9 cellular contexts compared by ENCODE assay signal in genomic region chr1:61337471-61337870, GRCh38.
DNase-seq lines count a peak whose midpoint lies in the region; ATAC-seq and TF ChIP-seq lines count a peak whose summit lies in the region.
"Had no signal": no experiment of that assay in that cellular context is flagged by ENCODE, and none has a peak within 500 bp of the region (broad histone marks: within the 10 kb centered on the region; RNA-seq: fewer than 3 reads in every experiment).

No MANE protein-coding gene starts in this region.

- H3K9ac ChIP-seq in Loucy (ENCODE audit: low read depth, low read length, poor library complexity, severe bottlenecking), result no peak overlapping the region
- peak overlapping the region in 1 of 2 donors; percentile 22 for H3K9ac ChIP-seq in liver (ENCODE audit: low read depth in 1 of 2, low read length in 2 of 2)

- intact Hi-C loops in stomach (cut with DNase I; ENCODE audit: low total_unique reads), result no loop called here

- H3K27ac ChIP-seq in cingulate gyrus (ENCODE audit: low read depth, low read length) (peak overlapping the region; percentile 21), liver (ENCODE audit: low read depth in 1 of 2, low read length in 2 of 2) (peak overlapping the region; percentile 61 to 72), stomach (peak overlapping the region in 4 of 5 donors; percentile 73 to 81 (median 78))

- TF ChIP-seq CTCF in Loucy (conservative IDR thresholded peaks at IDR 0.05; ENCODE audit: low read length) (no peak), liver (IDR thresholded peaks at IDR 0.05; ENCODE audit: low read depth, low read length, missing input control) (no peak), stomach (IDR thresholded peaks at IDR 0.05) (peak in 1 of 7 experiments; percentile 1), foreskin fibroblast (IDR thresholded peaks at IDR 0.05; ENCODE audit: low read depth, low read length) (no peak)

- 71% methylated on average over 1 of the region's 1 CpG for whole genome bisulfite sequencing in liver
- WGBS in stomach, 5 donors, result 27 to 57% (median 43%) methylated on average over 1 of the region's 1 CpG

- H3K9me2 ChIP-seq in Loucy (replicated peaks; ENCODE audit: low read depth, low read length), result no peaks in the 10 kb centered on the region

- DNase-seq in stomach (no peak), GM19238 (ENCODE audit: insufficient read length, low spot score) (no peak), foreskin fibroblast (no peak)
- DNase-seq: activated CD8-positive, alpha-beta memory T cell treated with anti-CD3 and anti-CD28 coated beads, Interleukin-2, amount 50 U/mL, for 4 hours had no signal

- no peaks in the 10 kb centered on the region for H3K36me3 ChIP-seq in Loucy (ENCODE audit: insufficient read depth, low read length)
- H3K36me3 ChIP-seq in liver (ENCODE audit: control insufficient read depth in 4 of 4, insufficient read depth in 3 of 4, low read depth in 1 of 4, low read length in 3 of 4), result peaks cover 0 to 3% (median 0%) of the 10 kb centered on the region in 4 donors
- H3K36me3 ChIP-seq in stomach, result peaks cover 0 to 3% (median 0%) of the 10 kb centered on the region in 4 donors

- no peak for TF ChIP-seq RAD21 in liver (IDR thresholded peaks at IDR 0.05)

- no peaks in the 10 kb centered on the region for H4K20me1 ChIP-seq in Loucy (ENCODE audit: insufficient read depth, low read length, poor library complexity, severe bottlenecking)

- no peak for TF ChIP-seq EP300 in stomach (IDR thresholded peaks at IDR 0.05)

- H3K4me1 ChIP-seq in Loucy (ENCODE audit: insufficient read depth, low read length, poor library complexity, severe bottlenecking) (no peaks in the 10 kb centered on the region), liver (ENCODE audit: control insufficient read depth in 4 of 4, insufficient read depth in 4 of 4, low read length in 3 of 4) (peaks cover 2 to 46% (median 24%) of the 10 kb centered on the region in 4 donors), stomach (peaks cover 13 to 40% (median 23%) of the 10 kb centered on the region in 4 donors)

- no peaks in the 10 kb centered on the region for H3K79me2 ChIP-seq in Loucy (ENCODE audit: insufficient read depth, low read length)

- no peak for TF ChIP-seq POLR2A in stomach (IDR thresholded peaks at IDR 0.05)

- no peaks in the 10 kb centered on the region for H3K9me3 ChIP-seq in Loucy (ENCODE audit: insufficient read depth, low read depth, low read length)
- no peaks in the 10 kb centered on the region for H3K9me3 ChIP-seq in liver (ENCODE audit: control insufficient read depth in 4 of 4, low read length in 3 of 4)
- H3K9me3 ChIP-seq in stomach, result no peaks in the 10 kb centered on the region

- H2AFZ ChIP-seq in Loucy (ENCODE audit: low read length), result 0 out of 2 replicates have a peak overlapping the region, but pooled peaks have one; percentile 11

- H3K4me2 ChIP-seq in Loucy (ENCODE audit: low read depth, low read length, poor library complexity, severe bottlenecking), result no peak overlapping the region

- ATAC-seq in HG02885 (IDR thresholded peaks at IDR 0.05; ENCODE audit: poor library complexity, unreplicated experiment) (no peak), HG02970 (IDR thresholded peaks at IDR 0.05; ENCODE audit: low FRiP score, unreplicated experiment) (no peak)

- no peaks in the 10 kb centered on the region for H3F3A ChIP-seq in Loucy (ENCODE audit: low read depth)

- H3K4me3 ChIP-seq in Loucy (ENCODE audit: low read length, poor library complexity, severe bottlenecking), result no peak overlapping the region
- H3K4me3 ChIP-seq in liver (ENCODE audit: low read depth in 1 of 3, low read length in 3 of 3), result no peak overlapping the region
- H3K4me3 ChIP-seq in stomach, result no peak overlapping the region
- H3K4me3 ChIP-seq in foreskin fibroblast (ENCODE audit: low read depth in 1 of 2, low read length in 2 of 2), result peak overlapping the region in 1 of 2 donors; percentile 12

- H3K27me3 ChIP-seq in Loucy (ENCODE audit: insufficient read depth, low read length, poor library complexity, severe bottlenecking) (no peaks in the 10 kb centered on the region), liver (ENCODE audit: control insufficient read depth in 4 of 4, insufficient read depth in 4 of 4, low read length in 3 of 4) (no peaks in the 10 kb centered on the region), stomach (no peaks in the 10 kb centered on the region)

TF ChIP-seq in liver, 16 proteins besides CTCF, POLR2A, EP300 and RAD21:
- no peak for TF ChIP-seq TAF1 (conservative IDR thresholded peaks at IDR 0.05)
- TF ChIP-seq RXRA (IDR thresholded peaks at IDR 0.05), result no peak
- no peak for TF ChIP-seq ZBTB33 (IDR thresholded peaks at IDR 0.05)
- no peak for TF ChIP-seq MAX (IDR thresholded peaks at IDR 0.05)
- TF ChIP-seq REST (IDR thresholded peaks at IDR 0.05), result no peak
- no peak for TF ChIP-seq FOXA1 (IDR thresholded peaks at IDR 0.05)
- no peak for TF ChIP-seq HNF4G (IDR thresholded peaks at IDR 0.05)
- TF ChIP-seq HNF4A (conservative IDR thresholded peaks at IDR 0.05), result no peak
- no peak for TF ChIP-seq FOXA2 (IDR thresholded peaks at IDR 0.05)
- no peak for TF ChIP-seq NR2F2 (IDR thresholded peaks at IDR 0.05)
- TF ChIP-seq SP1 (IDR thresholded peaks at IDR 0.05), result no peak
- no peak for TF ChIP-seq YY1 (IDR thresholded peaks at IDR 0.05)
- TF ChIP-seq EGR1 (IDR thresholded peaks at IDR 0.05; ENCODE audit: low read depth in 2 of 2), result no peak
- TF ChIP-seq ATF3 (IDR thresholded peaks at IDR 0.05), result no peak
- no peak for TF ChIP-seq JUND (IDR thresholded peaks at IDR 0.05)
- no peak for TF ChIP-seq GABPA (IDR thresholded peaks at IDR 0.05 in 1 of 2, conservative IDR thresholded peaks at IDR 0.05 in 1 of 2)

Comparison
In these comparisons a context has a peak if more than half of its experiments do, and no peak if none do; other contexts are left out.
1. H3K27ac ChIP-seq: peak in every context shown above with its lines; median percentile 78 in stomach; 66 in liver; 21 in cingulate gyrus.